8 cellular contexts compared by ENCODE assay signal in genomic region chr11:123302751-123303195, GRCh38.
DNase-seq lines count a peak whose midpoint lies in the region; ATAC-seq and TF ChIP-seq lines count a peak whose summit lies in the region.

No MANE protein-coding gene starts in this region.

- no peak for TF ChIP-seq EP300 in gastroesophageal sphincter (IDR thresholded peaks at IDR 0.05)

- H3K36me3 ChIP-seq in effector memory CD4-positive, alpha-beta T cell (ENCODE audit: control insufficient read depth, insufficient read depth, low read length), result no peaks in the 10 kb centered on the region
- H3K36me3 ChIP-seq in body of pancreas (replicated peaks in 1 of 2; ENCODE audit: insufficient read depth in 1 of 2, low read depth in 2 of 2), result no peaks in the 10 kb centered on the region
- no peaks in the 10 kb centered on the region for H3K36me3 ChIP-seq in gastroesophageal sphincter

- ATAC-seq in GM19351 (IDR thresholded peaks at IDR 0.05; ENCODE audit: unreplicated experiment), result peak; percentile 55
- ATAC-seq in body of pancreas, result no peak
- ATAC-seq in gastroesophageal sphincter, result no peak

- no peaks in the 10 kb centered on the region for H3K36me3 Mint-ChIP-seq in type B pancreatic cell

- H3K27ac ChIP-seq in effector memory CD4-positive, alpha-beta T cell (ENCODE audit: insufficient read depth, low read length, poor library complexity, severe bottlenecking), result peak overlapping the region; percentile 46
- H3K27ac ChIP-seq in body of pancreas, result no peak overlapping the region
- no peak overlapping the region for H3K27ac ChIP-seq in gastroesophageal sphincter

- no peak overlapping the region for H3K4me3 ChIP-seq in effector memory CD4-positive, alpha-beta T cell (ENCODE audit: insufficient read depth, low read depth, low read length, poor library complexity, severe bottlenecking)
- H3K4me3 ChIP-seq in body of pancreas (no peak overlapping the region), gastroesophageal sphincter (no peak overlapping the region)

- H3K27me3 Mint-ChIP-seq in type B pancreatic cell, result peaks cover 49% of the 10 kb centered on the region

- DNase-seq in AG09319 (ENCODE audit: extremely low read depth, low read depth) (no peak), NOMO-1 treated with DMSO at 0.1 percent for 48 hours (lab: John Stamatoyannopoulos, UW; ENCODE audit: unreplicated experiment) (peak; percentile 42), type B pancreatic cell (ENCODE audit: extremely low spot score, unreplicated experiment) (no peak), body of pancreas (no peak), iPS-NIHi11 (ENCODE audit: low spot score) (no peak)
- DNase-seq in effector memory CD4-positive, alpha-beta T cell, result no peak

- H3K9me3 ChIP-seq in effector memory CD4-positive, alpha-beta T cell (ENCODE audit: control insufficient read depth, low read length), result no peaks in the 10 kb centered on the region
- no peaks in the 10 kb centered on the region for H3K9me3 ChIP-seq in body of pancreas
- H3K9me3 ChIP-seq in gastroesophageal sphincter, result no peaks in the 10 kb centered on the region

- peaks cover 11% of the 10 kb centered on the region for H3K4me1 Mint-ChIP-seq in type B pancreatic cell (ENCODE audit: unreplicated experiment)

- TF ChIP-seq CTCF in AG09319 (IDR thresholded peaks at IDR 0.05; ENCODE audit: low read depth, low read length), result peak; percentile 31
- peak; percentile 33 for TF ChIP-seq CTCF in type B pancreatic cell (conservative IDR thresholded peaks at IDR 0.05)
- no peak for TF ChIP-seq CTCF in body of pancreas (IDR thresholded peaks at IDR 0.05)
- no peak for TF ChIP-seq CTCF in gastroesophageal sphincter (IDR thresholded peaks at IDR 0.05)

- H3K27me3 ChIP-seq in effector memory CD4-positive, alpha-beta T cell (replicated peaks; ENCODE audit: control insufficient read depth, insufficient read depth, low read length, poor library complexity, severe bottlenecking), result no peaks in the 10 kb centered on the region
- H3K27me3 ChIP-seq in body of pancreas (peaks cover 0 to 7% of the 10 kb centered on the region in 2 donors), gastroesophageal sphincter (peaks cover 25% of the 10 kb centered on the region)

- 52 to 63% methylated on average over 8 of the region's 8 CpGs for WGBS in body of pancreas, 2 donors
- 61 to 65% methylated on average over 4 to 8 of the region's 8 CpGs for WGBS in gastroesophageal sphincter (ENCODE audit: low coverage in 1 of 2), 2 donors

- TF ChIP-seq POLR2A in body of pancreas (IDR thresholded peaks at IDR 0.05), result no peak
- TF ChIP-seq POLR2A in gastroesophageal sphincter (IDR thresholded peaks at IDR 0.05), result no peak

- no peaks in the 10 kb centered on the region for H3K9me3 Mint-ChIP-seq in type B pancreatic cell

- peak overlapping the region; percentile 61 for H3K4me3 Mint-ChIP-seq in type B pancreatic cell

- intact Hi-C loops in body of pancreas (cut with DNase I), result loop anchor here (10.0 kb wide), 1 partner anchor 182 kb away; no protein-coding TSS in a partner anchor

- H3K27ac Mint-ChIP-seq in type B pancreatic cell, result peak overlapping the region; percentile 27

- peaks cover 15% of the 10 kb centered on the region for H3K4me1 ChIP-seq in effector memory CD4-positive, alpha-beta T cell (ENCODE audit: control insufficient read depth, insufficient read depth, low read length, poor library complexity, severe bottlenecking)
- H3K4me1 ChIP-seq in body of pancreas (peaks cover 11% of the 10 kb centered on the region), gastroesophageal sphincter (peaks cover 0 to 18% (median 0%) of the 10 kb centered on the region in 3 donors)

Comparison
In these comparisons a context has a peak if more than half of its experiments do, and no peak if none do; other contexts are left out.
1. CTCF ChIP-seq: peak in AG09319 (single experiment) and type B pancreatic cell (single experiment); none in body of pancreas (0 of 7) and gastroesophageal sphincter (0 of 4).